ENCODE assay signal across 1 cellular context in the genomic region with DNA sequence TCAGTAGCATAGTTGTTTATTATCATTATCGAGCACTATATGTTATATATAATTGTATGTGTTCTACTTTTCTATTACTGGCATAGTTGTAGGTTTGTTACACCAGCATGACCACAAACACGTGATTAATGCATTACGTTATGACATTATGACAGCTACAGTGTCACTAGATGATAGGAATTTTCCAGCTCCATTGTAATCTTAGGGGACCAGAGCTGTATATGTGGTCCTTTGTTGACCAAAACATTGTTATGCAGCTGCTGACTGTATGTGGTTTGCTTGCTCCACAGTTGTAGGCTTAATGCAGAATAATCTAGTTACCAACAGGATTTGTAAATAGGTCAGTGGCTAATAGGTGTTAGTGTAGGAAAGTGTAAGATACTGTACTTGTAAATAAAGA.
TF ChIP-seq lines count a peak whose summit lies in the region.

No MANE protein-coding gene starts in this region.

TF ChIP-seq in K562, 482 proteins besides CTCF, POLR2A, EP300 and RAD21 (continues in another document):
- TF ChIP-seq, protein P1, sequence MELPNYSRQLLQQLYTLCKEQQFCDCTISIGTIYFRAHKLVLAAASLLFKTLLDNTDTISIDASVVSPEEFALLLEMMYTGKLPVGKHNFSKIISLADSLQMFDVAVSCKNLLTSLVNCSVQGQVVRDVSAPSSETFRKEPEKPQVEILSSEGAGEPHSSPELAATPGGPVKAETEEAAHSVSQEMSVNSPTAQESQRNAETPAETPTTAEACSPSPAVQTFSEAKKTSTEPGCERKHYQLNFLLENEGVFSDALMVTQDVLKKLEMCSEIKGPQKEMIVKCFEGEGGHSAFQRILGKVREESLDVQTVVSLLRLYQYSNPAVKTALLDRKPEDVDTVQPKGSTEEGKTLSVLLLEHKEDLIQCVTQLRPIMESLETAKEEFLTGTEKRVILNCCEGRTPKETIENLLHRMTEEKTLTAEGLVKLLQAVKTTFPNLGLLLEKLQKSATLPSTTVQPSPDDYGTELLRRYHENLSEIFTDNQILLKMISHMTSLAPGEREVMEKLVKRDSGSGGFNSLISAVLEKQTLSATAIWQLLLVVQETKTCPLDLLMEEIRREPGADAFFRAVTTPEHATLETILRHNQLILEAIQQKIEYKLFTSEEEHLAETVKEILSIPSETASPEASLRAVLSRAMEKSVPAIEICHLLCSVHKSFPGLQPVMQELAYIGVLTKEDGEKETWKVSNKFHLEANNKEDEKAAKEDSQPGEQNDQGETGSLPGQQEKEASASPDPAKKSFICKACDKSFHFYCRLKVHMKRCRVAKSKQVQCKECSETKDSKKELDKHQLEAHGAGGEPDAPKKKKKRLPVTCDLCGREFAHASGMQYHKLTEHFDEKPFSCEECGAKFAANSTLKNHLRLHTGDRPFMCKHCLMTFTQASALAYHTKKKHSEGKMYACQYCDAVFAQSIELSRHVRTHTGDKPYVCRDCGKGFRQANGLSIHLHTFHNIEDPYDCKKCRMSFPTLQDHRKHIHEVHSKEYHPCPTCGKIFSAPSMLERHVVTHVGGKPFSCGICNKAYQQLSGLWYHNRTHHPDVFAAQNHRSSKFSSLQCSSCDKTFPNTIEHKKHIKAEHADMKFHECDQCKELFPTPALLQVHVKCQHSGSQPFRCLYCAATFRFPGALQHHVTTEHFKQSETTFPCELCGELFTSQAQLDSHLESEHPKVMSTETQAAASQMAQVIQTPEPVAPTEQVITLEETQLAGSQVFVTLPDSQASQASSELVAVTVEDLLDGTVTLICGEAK (IDR thresholded peaks at IDR 0.05) = 0 out of 2 replicates have a peak, but pooled peaks have one; percentile 22
- TF ChIP-seq, protein P1 (CRISPR knock-in tag; IDR thresholded peaks at IDR 0.05) = no peak
- TF ChIP-seq LCOR (CRISPR knock-in tag; IDR thresholded peaks at IDR 0.05) = peak; percentile 66; the same call in 1 of the 2 replicates
- TF ChIP-seq, protein P2, sequence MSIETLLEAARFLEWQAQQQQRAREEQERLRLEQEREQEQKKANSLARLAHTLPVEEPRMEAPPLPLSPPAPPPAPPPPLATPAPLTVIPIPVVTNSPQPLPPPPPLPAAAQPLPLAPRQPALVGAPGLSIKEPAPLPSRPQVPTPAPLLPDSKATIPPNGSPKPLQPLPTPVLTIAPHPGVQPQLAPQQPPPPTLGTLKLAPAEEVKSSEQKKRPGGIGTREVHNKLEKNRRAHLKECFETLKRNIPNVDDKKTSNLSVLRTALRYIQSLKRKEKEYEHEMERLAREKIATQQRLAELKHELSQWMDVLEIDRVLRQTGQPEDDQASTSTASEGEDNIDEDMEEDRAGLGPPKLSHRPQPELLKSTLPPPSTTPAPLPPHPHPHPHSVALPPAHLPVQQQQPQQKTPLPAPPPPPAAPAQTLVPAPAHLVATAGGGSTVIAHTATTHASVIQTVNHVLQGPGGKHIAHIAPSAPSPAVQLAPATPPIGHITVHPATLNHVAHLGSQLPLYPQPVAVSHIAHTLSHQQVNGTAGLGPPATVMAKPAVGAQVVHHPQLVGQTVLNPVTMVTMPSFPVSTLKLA (conservative IDR thresholded peaks at IDR 0.05) = peak; percentile 51 to 69; a peak in 3 of 4 replicates
- peak; percentile 90 for TF ChIP-seq MEIS2 (IDR thresholded peaks at IDR 0.05; ENCODE audit: partially characterized antibody)
- 0 out of 2 replicates have a peak, but pooled peaks have one; percentile 31 for TF ChIP-seq CLOCK (CRISPR knock-in tag; IDR thresholded peaks at IDR 0.05; ENCODE audit: borderline replicate concordance)
- 0 out of 2 replicates have a peak, but pooled peaks have one; percentile 10 for TF ChIP-seq GATAD2B (IDR thresholded peaks at IDR 0.05; ENCODE audit: borderline replicate concordance)
- TF ChIP-seq MYBL2 (IDR thresholded peaks at IDR 0.05; ENCODE audit: low read depth) = no peak
- TF ChIP-seq MYBL2 (CRISPR knock-in tag; IDR thresholded peaks at IDR 0.05; ENCODE audit: borderline replicate concordance) = no peak
- no peak for TF ChIP-seq POLR3A (IDR thresholded peaks at IDR 0.05; ENCODE audit: borderline replicate concordance, extremely low read depth, insufficient read depth, insufficient read length)
- TF ChIP-seq CBFA2T2 (conservative IDR thresholded peaks at IDR 0.05) = peak; percentile 75
- TF ChIP-seq JUND (IDR thresholded peaks at IDR 0.05; ENCODE audit: borderline replicate concordance, low read depth, low read length) = peak; percentile 68; the same call in 1 of the 2 replicates
- TF ChIP-seq JUND (tag; IDR thresholded peaks at IDR 0.05; ENCODE audit: borderline replicate concordance, low read depth, low read length) = peak; percentile 70; the same call in 1 of the 3 replicates
- TF ChIP-seq KLF16 (IDR thresholded peaks at IDR 0.05) = peak; percentile 42; the same call in 1 of the 2 replicates
- peak; percentile 34 for TF ChIP-seq CCNT2 (IDR thresholded peaks at IDR 0.05; ENCODE audit: borderline replicate concordance, extremely low read depth, insufficient read length, low read depth, low read length)
- peak; percentile 64 for TF ChIP-seq CEBPB (tag; IDR thresholded peaks at IDR 0.05)
- TF ChIP-seq SMARCA4 (IDR thresholded peaks at IDR 0.05) = peak; percentile 21; the same call in 1 of the 2 replicates
- TF ChIP-seq MECOM (CRISPR knock-in tag; IDR thresholded peaks at IDR 0.05) = no peak
- TF ChIP-seq STAT5A (IDR thresholded peaks at IDR 0.05; ENCODE audit: borderline replicate concordance, low read length) = peak; percentile 51; the same call in 1 of the 2 replicates
- peak; percentile 47; the same call in 1 of the 2 replicates for TF ChIP-seq POLR2AphosphoS5 (IDR thresholded peaks at IDR 0.05; ENCODE audit: control insufficient read depth, insufficient read depth, low read depth, low read length)
- TF ChIP-seq ZNF444 (CRISPR knock-in tag; IDR thresholded peaks at IDR 0.05) = no peak
- TF ChIP-seq TEAD1 (CRISPR knock-in tag; IDR thresholded peaks at IDR 0.05) = peak in 1 of 2 experiments; percentile 70; a peak in 1 of 4 replicates
- TF ChIP-seq, protein P3, sequence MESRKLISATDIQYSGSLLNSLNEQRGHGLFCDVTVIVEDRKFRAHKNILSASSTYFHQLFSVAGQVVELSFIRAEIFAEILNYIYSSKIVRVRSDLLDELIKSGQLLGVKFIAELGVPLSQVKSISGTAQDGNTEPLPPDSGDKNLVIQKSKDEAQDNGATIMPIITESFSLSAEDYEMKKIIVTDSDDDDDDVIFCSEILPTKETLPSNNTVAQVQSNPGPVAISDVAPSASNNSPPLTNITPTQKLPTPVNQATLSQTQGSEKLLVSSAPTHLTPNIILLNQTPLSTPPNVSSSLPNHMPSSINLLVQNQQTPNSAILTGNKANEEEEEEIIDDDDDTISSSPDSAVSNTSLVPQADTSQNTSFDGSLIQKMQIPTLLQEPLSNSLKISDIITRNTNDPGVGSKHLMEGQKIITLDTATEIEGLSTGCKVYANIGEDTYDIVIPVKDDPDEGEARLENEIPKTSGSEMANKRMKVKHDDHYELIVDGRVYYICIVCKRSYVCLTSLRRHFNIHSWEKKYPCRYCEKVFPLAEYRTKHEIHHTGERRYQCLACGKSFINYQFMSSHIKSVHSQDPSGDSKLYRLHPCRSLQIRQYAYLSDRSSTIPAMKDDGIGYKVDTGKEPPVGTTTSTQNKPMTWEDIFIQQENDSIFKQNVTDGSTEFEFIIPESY (CRISPR knock-in tag; IDR thresholded peaks at IDR 0.05) = no peak
- peak; percentile 82 for TF ChIP-seq TEAD4 (IDR thresholded peaks at IDR 0.05; ENCODE audit: low read length)
- TF ChIP-seq TEAD4 (CRISPR knock-in tag; IDR thresholded peaks at IDR 0.05; ENCODE audit: borderline replicate concordance) = no peak
- TF ChIP-seq CBX3 (IDR thresholded peaks at IDR 0.05; ENCODE audit: borderline replicate concordance in 1 of 2, low read length in 2 of 2) = 0 out of 3 replicates have a peak, but pooled peaks of 1 of the 2 experiments have one; percentile 43
- peak; percentile 75 to 78 for TF ChIP-seq FOXK2 (conservative IDR thresholded peaks at IDR 0.05 in 1 of 2, IDR thresholded peaks at IDR 0.05 in 1 of 2; ENCODE audit: low read depth in 2 of 2)
- TF ChIP-seq ZNF644 (tag; IDR thresholded peaks at IDR 0.05; ENCODE audit: low read depth) = 0 out of 2 replicates have a peak, but pooled peaks have one; percentile 50
- peak; percentile 46 to 69; a peak in 3 of 4 replicates for TF ChIP-seq TRIM24 (IDR thresholded peaks at IDR 0.05)
- no peak for TF ChIP-seq ZFPM2 (CRISPR knock-in tag; IDR thresholded peaks at IDR 0.05)
- peak; percentile 71; the same call in 1 of the 2 replicates for TF ChIP-seq CREB1 (IDR thresholded peaks at IDR 0.05)
- 0 out of 2 replicates have a peak, but pooled peaks have one; percentile 38 for TF ChIP-seq CREB1 (CRISPR knock-in tag; IDR thresholded peaks at IDR 0.05)
- peak; percentile 21; the same call in 1 of the 2 replicates for TF ChIP-seq FOXM1 (IDR thresholded peaks at IDR 0.05; ENCODE audit: low read depth)
- no peak for TF ChIP-seq FOXM1 (CRISPR knock-in tag; IDR thresholded peaks at IDR 0.05; ENCODE audit: low read depth)
- peak; percentile 92 for TF ChIP-seq ATF7 (IDR thresholded peaks at IDR 0.05)
- no peak for TF ChIP-seq ERF (CRISPR knock-in tag; IDR thresholded peaks at IDR 0.05)
- no peak for TF ChIP-seq EHMT2 (IDR thresholded peaks at IDR 0.05)
- TF ChIP-seq, protein P4, sequence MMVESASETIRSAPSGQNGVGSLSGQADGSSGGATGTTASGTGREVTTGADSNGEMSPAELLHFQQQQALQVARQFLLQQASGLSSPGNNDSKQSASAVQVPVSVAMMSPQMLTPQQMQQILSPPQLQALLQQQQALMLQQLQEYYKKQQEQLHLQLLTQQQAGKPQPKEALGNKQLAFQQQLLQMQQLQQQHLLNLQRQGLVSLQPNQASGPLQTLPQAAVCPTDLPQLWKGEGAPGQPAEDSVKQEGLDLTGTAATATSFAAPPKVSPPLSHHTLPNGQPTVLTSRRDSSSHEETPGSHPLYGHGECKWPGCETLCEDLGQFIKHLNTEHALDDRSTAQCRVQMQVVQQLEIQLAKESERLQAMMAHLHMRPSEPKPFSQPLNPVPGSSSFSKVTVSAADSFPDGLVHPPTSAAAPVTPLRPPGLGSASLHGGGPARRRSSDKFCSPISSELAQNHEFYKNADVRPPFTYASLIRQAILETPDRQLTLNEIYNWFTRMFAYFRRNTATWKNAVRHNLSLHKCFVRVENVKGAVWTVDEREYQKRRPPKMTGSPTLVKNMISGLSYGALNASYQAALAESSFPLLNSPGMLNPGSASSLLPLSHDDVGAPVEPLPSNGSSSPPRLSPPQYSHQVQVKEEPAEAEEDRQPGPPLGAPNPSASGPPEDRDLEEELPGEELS (CRISPR knock-in tag; IDR thresholded peaks at IDR 0.05; ENCODE audit: borderline replicate concordance) = no peak
- TF ChIP-seq TOE1 (IDR thresholded peaks at IDR 0.05; ENCODE audit: borderline replicate concordance) = peak; percentile 54; the same call in 1 of the 2 replicates
- TF ChIP-seq TOE1 (CRISPR knock-in tag; IDR thresholded peaks at IDR 0.05; ENCODE audit: borderline replicate concordance, low read depth) = no peak
- TF ChIP-seq RBBP5 (IDR thresholded peaks at IDR 0.05; ENCODE audit: borderline replicate concordance, insufficient read depth, low read length, poor library complexity, severe bottlenecking) = no peak
- peak; percentile 72 for TF ChIP-seq ARID1B (IDR thresholded peaks at IDR 0.05)
- TF ChIP-seq CBFA2T3 (IDR thresholded peaks at IDR 0.05) = peak; percentile 85
- peak; percentile 62 for TF ChIP-seq TAL1 (IDR thresholded peaks at IDR 0.05)
- TF ChIP-seq TCF3 (CRISPR knock-in tag; IDR thresholded peaks at IDR 0.05) = peak; percentile 87
